In the genomic region with DNA sequence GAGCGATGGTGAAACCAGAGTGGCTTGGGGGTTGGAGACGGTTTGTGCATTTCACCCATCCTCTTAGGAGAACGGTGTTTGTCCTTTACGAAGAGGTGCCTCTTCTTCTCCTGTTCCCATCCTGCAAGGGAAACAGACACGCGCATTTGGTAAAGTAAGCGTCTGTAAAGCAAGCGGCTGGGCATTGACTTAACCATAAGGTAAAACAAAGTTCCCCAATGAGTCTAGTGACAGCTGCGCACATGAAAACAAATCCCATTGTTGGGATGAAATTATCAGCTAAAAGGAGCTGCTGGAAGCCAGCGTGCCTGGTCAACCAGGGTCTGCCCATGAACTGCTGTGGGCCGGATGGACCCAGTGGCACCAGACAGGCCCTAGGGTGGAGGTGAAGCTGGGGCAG, we compare ENCODE assay signal across 25 cellular contexts. TPM values are rescaled to one million over a fixed set of nuclear protein-coding genes. Genes with fewer than 3 reads are reported as not detected.
"Had no signal": no experiment of that assay in that cellular context is flagged by ENCODE, and none has a peak within 500 bp of the region (broad histone marks: within the 10 kb centered on the region; RNA-seq: fewer than 3 reads in every experiment).

No MANE protein-coding gene starts in this region.

- H3K27ac ChIP-seq: brain microvascular endothelial cell, cardiac muscle cell, SJSA1 had no signal

- H3K9me3 ChIP-seq: SJSA1 had no signal

- H3K4me3 Mint-ChIP-seq: activated CD4-positive, alpha-beta memory T cell treated with anti-CD3 and anti-CD28 coated beads, Interleukin-2, amount 10 ng/mL, durations not matched to agents 7 days and 5 days; activated naive CD4-positive, alpha-beta T cell treated with anti-CD3 and anti-CD28 coated beads for 36 hours; activated naive CD8-positive, alpha-beta T cell; activated T-helper 17 cell treated with anti-CD3 and anti-CD28 coated beads, Interleukin-2, amount 50 U/mL, for 72 hours had no signal

- H3K36me3 ChIP-seq: brain microvascular endothelial cell, cardiac muscle cell, SJSA1 had no signal

- H3K36me3 Mint-ChIP-seq: activated naive CD8-positive, alpha-beta T cell had no signal

- H3K4me1 Mint-ChIP-seq: activated T-helper 17 cell treated with anti-CD3 and anti-CD28 coated beads, Interleukin-2, amount 50 U/mL, for 72 hours had no signal

- H3K27ac Mint-ChIP-seq: activated CD4-positive, alpha-beta memory T cell treated with anti-CD3 and anti-CD28 coated beads, Interleukin-2, amount 10 ng/mL, durations not matched to agents 7 days and 5 days; activated naive CD4-positive, alpha-beta T cell treated with anti-CD3 and anti-CD28 coated beads for 36 hours; activated naive CD8-positive, alpha-beta T cell; activated T-helper 17 cell treated with anti-CD3 and anti-CD28 coated beads, Interleukin-2, amount 50 U/mL, for 72 hours had no signal

- DNase-seq: activated CD4-positive, alpha-beta memory T cell treated with anti-CD3 and anti-CD28 coated beads, Interleukin-2, amount 10 ng/mL, durations not matched to agents 7 days and 5 days; activated CD4-positive, alpha-beta T cell treated with anti-CD3 and anti-CD28 coated beads, Interleukin-2, amount 50 U/mL, for 1 hour; activated CD4-positive, CD25-positive, alpha-beta regulatory T cell; activated gamma-delta T cell; activated naive CD4-positive, alpha-beta T cell treated with anti-CD3 and anti-CD28 coated beads for 36 hours; activated T-cell treated with anti-CD3 and anti-CD28 coated beads for 4 hours; activated T-cell treated with anti-CD3 and anti-CD28 coated beads, Interleukin-2, amount 50 U/mL, for 48 hours; amygdala; brain microvascular endothelial cell; NCI-H1105 treated with DMSO at 0.1 percent for 48 hours; NCI-H1436 treated with DMSO at 0.1 percent for 48 hours; NCI-H187; NCI-H2081; NCI-H446; NCI-H526 treated with DMSO at 0.1 percent for 48 hours; OCI-M1; Right ventricle myocardium superior; RPMI8226; SW 1271 had no signal

- H3K4me1 ChIP-seq: SJSA1 had no signal

- H3K4me3 ChIP-seq: cardiac muscle cell, SJSA1 had no signal

- H3K9me3 Mint-ChIP-seq: activated CD4-positive, alpha-beta memory T cell treated with anti-CD3 and anti-CD28 coated beads, Interleukin-2, amount 10 ng/mL, durations not matched to agents 7 days and 5 days; activated naive CD4-positive, alpha-beta T cell treated with anti-CD3 and anti-CD28 coated beads for 36 hours; activated T-helper 17 cell treated with anti-CD3 and anti-CD28 coated beads, Interleukin-2, amount 50 U/mL, for 72 hours had no signal

RNA-seq across cellular contexts. Expression of a gene that starts 5.8 kb away (rescaled TPM):
- total RNA-seq: activated CD4-positive, alpha-beta memory T cell treated with anti-CD3 and anti-CD28 coated beads, Interleukin-2, amount 10 ng/mL, durations not matched to agents 7 days and 5 days; activated CD8-positive, alpha-beta memory T cell treated with anti-CD3 and anti-CD28 coated beads for 36 hours; activated naive CD4-positive, alpha-beta T cell treated with anti-CD3 and anti-CD28 coated beads for 36 hours; activated T-helper 17 cell treated with anti-CD3 and anti-CD28 coated beads, Interleukin-2, amount 50 U/mL, for 72 hours; cardiac muscle cell; Right ventricle myocardium superior; SJSA1; T-helper 1 cell treated with Interleukin-12 subunit alpha and Interleukin-12 subunit beta and Interleukin-4 antibody, amounts not matched to agents 30 ng/mL and 1 ng/mL, for 36 hours had no signal
- polyA plus RNA-seq: cardiac muscle cell had no signal

RNA-seq across cellular contexts. Expression of a gene that starts 48.4 kb away (rescaled TPM):
- total RNA-seq: SJSA1 had no signal
